In genomic region chr20:21338291-21338690, GRCh38 we compare ENCODE assay signal across 2 cellular contexts.
TF ChIP-seq lines count a peak whose summit lies in the region.

No MANE protein-coding gene starts in this region.

TF ChIP-seq in HepG2, 621 proteins besides CTCF, POLR2A, EP300 and RAD21:
- TF ChIP-seq ZNF883 (CRISPR knock-in tag; IDR thresholded peaks at IDR 0.05; ENCODE audit: not compliant biosample characterization) (no peak), SSRP1 (CRISPR knock-in tag; IDR thresholded peaks at IDR 0.05) (0 out of 2 replicates have a peak, but pooled peaks have one; percentile 44)

TF ChIP-seq in endothelial cell of umbilical vein, 7 proteins besides CTCF, POLR2A, EP300 and RAD21:
- TF ChIP-seq GATA2 (IDR thresholded peaks at IDR 0.05; ENCODE audit: insufficient read depth, insufficient read length, low read depth, low read length), result no peak
- TF ChIP-seq JUN (IDR thresholded peaks at IDR 0.05; ENCODE audit: borderline replicate concordance, insufficient read depth, insufficient read length, low read depth), result no peak
- no peak for TF ChIP-seq POLR2AphosphoS5 (IDR thresholded peaks at IDR 0.05; ENCODE audit: insufficient read depth, low read depth, low read length)
- TF ChIP-seq MYC (IDR thresholded peaks at IDR 0.05; ENCODE audit: low read depth, low read length), result no peak
- no peak for TF ChIP-seq MAX (IDR thresholded peaks at IDR 0.05; ENCODE audit: insufficient read depth, insufficient read length)
- no peak for TF ChIP-seq EZH2 (IDR thresholded peaks at IDR 0.05; ENCODE audit: borderline replicate concordance, low read depth, low read length, severe bottlenecking)
- TF ChIP-seq FOS (IDR thresholded peaks at IDR 0.05; ENCODE audit: borderline replicate concordance, insufficient read depth, low read length), result no peak
